Comparison of ENCODE assay signal across 19 cellular contexts in genomic region chr3:105847865-105848264, GRCh38. TPM values are rescaled to one million over a fixed set of nuclear protein-coding genes. Genes with fewer than 3 reads are reported as not detected.
A peak's percentile ranks its signal among the peaks of the same experiment; 100 is the strongest.
DNase-seq lines count a peak whose midpoint lies in the region; ATAC-seq and TF ChIP-seq lines count a peak whose summit lies in the region.
"Had no signal": no experiment of that assay in that cellular context is flagged by ENCODE, and none has a peak within 500 bp of the region (broad histone marks: within the 10 kb centered on the region; RNA-seq: fewer than 3 reads in every experiment).

No MANE protein-coding gene starts in this region.

- no peak overlapping the region for H3K4me2 ChIP-seq in mesenchymal stem cell (ENCODE audit: low read length, poor library complexity, severe bottlenecking)

- TF ChIP-seq CTCF in left ventricle myocardium inferior (IDR thresholded peaks at IDR 0.05; ENCODE audit: borderline replicate concordance) (no peak), Caco-2 (IDR thresholded peaks at IDR 0.05; ENCODE audit: insufficient read depth in 1 of 2, low read depth in 1 of 2, low read length in 1 of 2, severe bottlenecking in 1 of 2, unreplicated experiment in 1 of 2) (no peak)

- H3K27me3 ChIP-seq in left ventricle myocardium inferior (ENCODE audit: low read depth) (no peaks in the 10 kb centered on the region), mesenchymal stem cell (ENCODE audit: control insufficient read depth in 1 of 2, insufficient read depth in 1 of 2, low read length in 2 of 2) (no peaks in the 10 kb centered on the region), Caco-2 (replicated peaks; ENCODE audit: control insufficient read depth, insufficient read depth, low read length) (no peaks in the 10 kb centered on the region)
- H3K27me3 ChIP-seq: ovary, vagina had no signal

- H2BK120ac ChIP-seq in mesenchymal stem cell (ENCODE audit: low read depth, low read length), result no peak overlapping the region

- H2AFZ ChIP-seq in mesenchymal stem cell (ENCODE audit: low read depth, low read length), result no peak overlapping the region

- DNase-seq in left ventricle myocardium inferior (no peak), Right ventricle myocardium inferior (ENCODE audit: missing footprints) (no peak), mesenchymal stem cell (no peak), Caco-2 (no peak), NAMALWA (ENCODE audit: low spot score) (no peak), NCI-H345 (lab: John Stamatoyannopoulos, UW) (no peak)
- DNase-seq in activated T-helper 1 cell treated with anti-CD3 and anti-CD28 coated beads, Interleukin-12 subunit alpha, Interleukin-12 subunit beta, Interleukin-2, Interleukin-4 antibody, amounts not matched to agents 30 ng/mL and 10 ng/mL and 1 ng/mL, durations not matched to agents 14 hours and 24 hours and 36 hours (ENCODE audit: low spot score), result no peak
- DNase-seq: effector CD8-positive, alpha-beta T cell; HCEC 1CT; head of caudate nucleus; NCI-H1694; NK-92 treated with Interleukin-12 subunit alpha and Interleukin-12 subunit beta, amount 100 ng/mL, for 24 hours; ovary; stimulated activated CD4-positive, alpha-beta T cell treated with anti-CD3 and anti-CD28 coated beads, Interleukin-1b, Interleukin-23, amount 100 ng/mL, for 48 hours; SW 1271 had no signal

- H2BK12ac ChIP-seq in mesenchymal stem cell (ENCODE audit: low read length in 2 of 2), result no peak overlapping the region

- H3K9me3 ChIP-seq in left ventricle myocardium inferior (replicated peaks) (no peaks in the 10 kb centered on the region), mesenchymal stem cell (ENCODE audit: control insufficient read depth, low read length) (no peaks in the 10 kb centered on the region), Caco-2 (no peaks in the 10 kb centered on the region)
- H3K9me3 ChIP-seq: ovary, vagina had no signal

- no peak overlapping the region for H2BK15ac ChIP-seq in mesenchymal stem cell (ENCODE audit: low read depth, poor library complexity, severe bottlenecking)

- H4K91ac ChIP-seq in mesenchymal stem cell (ENCODE audit: low read length), result no peak overlapping the region

- H3K36me3 ChIP-seq in left ventricle myocardium inferior (peaks cover 22% of the 10 kb centered on the region), mesenchymal stem cell (ENCODE audit: control insufficient read depth in 1 of 2, insufficient read depth in 2 of 2, low read depth in 1 of 2, low read length in 2 of 2) (peaks cover 0 to 72% of the 10 kb centered on the region in 2 experiments), Caco-2 (ENCODE audit: control insufficient read depth, insufficient read depth, low read length) (no peaks in the 10 kb centered on the region)
- H3K36me3 ChIP-seq: ovary had no signal

- H3K27ac Mint-ChIP-seq in activated T-helper 1 cell treated with anti-CD3 and anti-CD28 coated beads, Interleukin-12 subunit alpha, Interleukin-12 subunit beta, Interleukin-2, Interleukin-4 antibody, amounts not matched to agents 30 ng/mL and 10 ng/mL and 1 ng/mL, durations not matched to agents 14 hours and 24 hours and 36 hours, result peak overlapping the region; percentile 85
- no peak overlapping the region for H3K27ac Mint-ChIP-seq in Caco-2 (ENCODE audit: unreplicated experiment)
- H3K27ac Mint-ChIP-seq: B cell, IgD-negative memory B cell had no signal

- no peak overlapping the region for H3K4ac ChIP-seq in mesenchymal stem cell (ENCODE audit: low read depth in 1 of 2, low read length in 2 of 2)

- peaks cover 10% of the 10 kb centered on the region for H3K79me1 ChIP-seq in mesenchymal stem cell (replicated peaks; ENCODE audit: low read length, poor library complexity, severe bottlenecking)

- H3K36me3 Mint-ChIP-seq in activated T-helper 1 cell treated with anti-CD3 and anti-CD28 coated beads, Interleukin-12 subunit alpha, Interleukin-12 subunit beta, Interleukin-2, Interleukin-4 antibody, amounts not matched to agents 30 ng/mL and 10 ng/mL and 1 ng/mL, durations not matched to agents 14 hours and 24 hours and 36 hours (ENCODE audit: low read depth), result peaks cover 62% of the 10 kb centered on the region
- peaks cover 5% of the 10 kb centered on the region for H3K36me3 Mint-ChIP-seq in Caco-2 (ENCODE audit: insufficient read depth, unreplicated experiment)

- H3K4me3 ChIP-seq in left ventricle myocardium inferior (peak overlapping the region; percentile 14), mesenchymal stem cell (ENCODE audit: insufficient read depth in 1 of 2, low read depth in 1 of 2, low read length in 2 of 2) (no peak overlapping the region), Caco-2 (ENCODE audit: low read depth, low read length) (no peak overlapping the region)
- H3K4me3 ChIP-seq: ovary, vagina had no signal

- no peak overlapping the region for H3K14ac ChIP-seq in mesenchymal stem cell (ENCODE audit: low read length in 2 of 2)

- H3K4me1 Mint-ChIP-seq in activated T-helper 1 cell treated with anti-CD3 and anti-CD28 coated beads, Interleukin-12 subunit alpha, Interleukin-12 subunit beta, Interleukin-2, Interleukin-4 antibody, amounts not matched to agents 30 ng/mL and 10 ng/mL and 1 ng/mL, durations not matched to agents 14 hours and 24 hours and 36 hours (ENCODE audit: low read depth), result peaks cover 62% of the 10 kb centered on the region
- H3K4me1 Mint-ChIP-seq in Caco-2 (ENCODE audit: low read depth, unreplicated experiment), result no peaks in the 10 kb centered on the region

- H3K18ac ChIP-seq in mesenchymal stem cell (ENCODE audit: low read depth in 1 of 2, low read length in 2 of 2), result no peak overlapping the region

- H3K23ac ChIP-seq in mesenchymal stem cell (ENCODE audit: low read length in 2 of 2), result no peak overlapping the region

- CTCF ChIA-PET in Caco-2 (lab: Charles Lee), result no interaction called here

- no peaks in the 10 kb centered on the region for H3K9me3 Mint-ChIP-seq in activated T-helper 1 cell treated with anti-CD3 and anti-CD28 coated beads, Interleukin-12 subunit alpha, Interleukin-12 subunit beta, Interleukin-2, Interleukin-4 antibody, amounts not matched to agents 30 ng/mL and 10 ng/mL and 1 ng/mL, durations not matched to agents 14 hours and 24 hours and 36 hours
- H3K9me3 Mint-ChIP-seq in Caco-2 (ENCODE audit: unreplicated experiment), result no peaks in the 10 kb centered on the region
- H3K9me3 Mint-ChIP-seq: IgD-negative memory B cell had no signal

- H4K8ac ChIP-seq in mesenchymal stem cell (ENCODE audit: low read length), result no peak overlapping the region

- POLR2A ChIA-PET in Caco-2 (lab: Charles Lee), result no interaction called here

- peak overlapping the region; percentile 53 for H3K9ac ChIP-seq in mesenchymal stem cell (ENCODE audit: low read length)

- no peak overlapping the region for H2AK5ac ChIP-seq in mesenchymal stem cell (ENCODE audit: low read length, severe bottlenecking)

- BruUV-seq in Caco-2 (replicated peaks; lab: Mats Ljungman, UMichigan), result no TSS peak

- 97% methylated on average over 1 of the region's 2 CpGs for WGBS in mesenchymal stem cell

- no peaks in the 10 kb centered on the region for H3K27me3 Mint-ChIP-seq in activated T-helper 1 cell treated with anti-CD3 and anti-CD28 coated beads, Interleukin-12 subunit alpha, Interleukin-12 subunit beta, Interleukin-2, Interleukin-4 antibody, amounts not matched to agents 30 ng/mL and 10 ng/mL and 1 ng/mL, durations not matched to agents 14 hours and 24 hours and 36 hours (ENCODE audit: insufficient read depth)
- no peaks in the 10 kb centered on the region for H3K27me3 Mint-ChIP-seq in Caco-2 (ENCODE audit: insufficient read depth, unreplicated experiment)
- H3K27me3 Mint-ChIP-seq: B cell, IgD-negative memory B cell had no signal

- intact Hi-C loops in left ventricle myocardium inferior (cut with micrococcal nuclease) (no loop called here), Right ventricle myocardium inferior (cut with DNase I) (no loop called here), Caco-2 (cut with micrococcal nuclease; ENCODE audit: unreplicated experiment) (no loop called here)
- intact Hi-C loops in activated T-helper 1 cell treated with anti-CD3 and anti-CD28 coated beads, Interleukin-12 subunit alpha, Interleukin-12 subunit beta, Interleukin-2, Interleukin-4 antibody, amounts not matched to agents 30 ng/mL and 10 ng/mL and 1 ng/mL, durations not matched to agents 14 hours and 24 hours and 36 hours (cut with micrococcal nuclease), result loop anchor here (1.0 to 2.0 kb wide), 5 partner anchors 7 to 19 kb away; no protein-coding TSS in a partner anchor

- H3K4me3 Mint-ChIP-seq in activated T-helper 1 cell treated with anti-CD3 and anti-CD28 coated beads, Interleukin-12 subunit alpha, Interleukin-12 subunit beta, Interleukin-2, Interleukin-4 antibody, amounts not matched to agents 30 ng/mL and 10 ng/mL and 1 ng/mL, durations not matched to agents 14 hours and 24 hours and 36 hours, result peak overlapping the region; percentile 48
- H3K4me3 Mint-ChIP-seq in Caco-2 (ENCODE audit: unreplicated experiment), result no peak overlapping the region
- H3K4me3 Mint-ChIP-seq: B cell had no signal

- H3K27ac ChIP-seq in left ventricle myocardium inferior (replicated peaks), result peak overlapping the region; percentile 77
- no peak overlapping the region for H3K27ac ChIP-seq in mesenchymal stem cell (ENCODE audit: low read length, poor library complexity, severe bottlenecking)
- H3K27ac ChIP-seq: HL-60, ovary, vagina had no signal

- no peak overlapping the region for H2BK5ac ChIP-seq in mesenchymal stem cell (ENCODE audit: low read depth, low read length, poor library complexity, severe bottlenecking)

- no peak for ATAC-seq in Right ventricle myocardium inferior

- H3K4me1 ChIP-seq in left ventricle myocardium inferior, result peaks cover 96% of the 10 kb centered on the region
- no peaks in the 10 kb centered on the region for H3K4me1 ChIP-seq in mesenchymal stem cell (ENCODE audit: control insufficient read depth, insufficient read depth, low read depth, low read length)
- no peaks in the 10 kb centered on the region for H3K4me1 ChIP-seq in Caco-2

RNA-seq across cellular contexts. Expression of gene CBLB, which starts 20.9 kb away (rescaled TPM):
- total RNA-seq in left ventricle myocardium inferior, result 46.7 TPM
- 54.6 TPM for total RNA-seq in Right ventricle myocardium inferior
- total RNA-seq in activated T-helper 1 cell treated with anti-CD3 and anti-CD28 coated beads, Interleukin-12 subunit alpha, Interleukin-12 subunit beta, Interleukin-2, Interleukin-4 antibody, amounts not matched to agents 30 ng/mL and 10 ng/mL and 1 ng/mL, durations not matched to agents 14 hours and 24 hours and 36 hours, result 213 and 235 TPM in 2 replicates
- polyA plus RNA-seq in mesenchymal stem cell (2013, experiment 1 of 2), result 19.3 TPM
- polyA plus RNA-seq in mesenchymal stem cell (2013, experiment 2 of 2), result 16.9 TPM
- 29.6 and 34.3 TPM in 2 replicates for total RNA-seq in Caco-2 (2022)
